Comparison of ENCODE assay signal across 17 cellular contexts in genomic region chr20:48035961-48036731, GRCh38.
DNase-seq lines count a peak whose midpoint lies in the region; ATAC-seq, FAIRE-seq and TF ChIP-seq lines count a peak whose summit lies in the region.
"Had no signal": no experiment of that assay in that cellular context is flagged by ENCODE, and none has a peak within 500 bp of the region (broad histone marks: within the 10 kb centered on the region; RNA-seq: fewer than 3 reads in every experiment).

No MANE protein-coding gene starts in this region.

- peaks cover 11% of the 10 kb centered on the region for H3K4me1 ChIP-seq in HepG2 (ENCODE audit: insufficient read depth, low read length)
- no peaks in the 10 kb centered on the region for H3K4me1 ChIP-seq in right lobe of liver
- H3K4me1 ChIP-seq in K562 (replicated peaks in 1 of 2; ENCODE audit: control insufficient read depth in 2 of 2, insufficient read depth in 2 of 2, low read length in 2 of 2), result no peaks in the 10 kb centered on the region
- no peaks in the 10 kb centered on the region for H3K4me1 ChIP-seq in suprapubic skin
- H3K4me1 ChIP-seq: HAP-1 had no signal

- in situ Hi-C loops in HepG2 (cut with HindIII; ENCODE audit: extremely low pct_ligation_motif_present, low pct_unique_long_range_greater_than_20kb) (no loop called here), K562 (cut with MboI) (no loop called here)

- H3K4me2 ChIP-seq in HepG2 (ENCODE audit: low read depth, low read length), result no peak overlapping the region
- H3K4me2 ChIP-seq in K562 (ENCODE audit: insufficient read depth, low read length), result no peak overlapping the region
- H3K4me2 ChIP-seq: BLaER1 had no signal

- H3K9ac ChIP-seq in HepG2 (ENCODE audit: insufficient read depth, low read depth, low read length) (no peak overlapping the region), K562 (ENCODE audit: insufficient read depth in 1 of 2, low read depth in 2 of 2, low read length in 2 of 2) (no peak overlapping the region)
- H3K9ac ChIP-seq: BLaER1 had no signal

- POLR2A ChIA-PET in HepG2 (lab: Yijun Ruan, JAX), result no interaction called here
- POLR2A ChIA-PET in K562 (lab: Yijun Ruan, JAX), result no interaction called here

- ATAC-seq in HepG2 (no peak), right lobe of liver (no peak), K562 (no peak)

- TF ChIP-seq CTCF in HepG2 (CRISPR knock-in tag; IDR thresholded peaks at IDR 0.05) (no peak), right lobe of liver (IDR thresholded peaks at IDR 0.05) (no peak), K562 (IDR thresholded peaks at IDR 0.05 in 2 of 3, conservative IDR thresholded peaks at IDR 0.05 in 1 of 3; ENCODE audit: insufficient read depth in 2 of 3, low read depth in 1 of 3, low read length in 3 of 3) (no peak), suprapubic skin (IDR thresholded peaks at IDR 0.05) (no peak)

- H3K9me3 ChIP-seq in HepG2 (ENCODE audit: low read length) (no peaks in the 10 kb centered on the region), right lobe of liver (no peaks in the 10 kb centered on the region), K562 (replicated peaks; ENCODE audit: control insufficient read depth, insufficient read depth, low read depth, low read length) (no peaks in the 10 kb centered on the region), suprapubic skin (no peaks in the 10 kb centered on the region)
- H3K9me3 ChIP-seq: HAP-1 had no signal

- H3K27me3 ChIP-seq in HepG2 (ENCODE audit: control insufficient read depth in 1 of 2, insufficient read depth in 2 of 2, low read length in 2 of 2) (peaks cover 0 to 3% of the 10 kb centered on the region in 2 experiments; a peak in 1 of 5 replicates), right lobe of liver (no peaks in the 10 kb centered on the region), K562 (ENCODE audit: control insufficient read depth in 2 of 2, insufficient read depth in 2 of 2, low read length in 2 of 2) (peaks cover 0 to 9% of the 10 kb centered on the region in 2 experiments; a peak in 1 of 5 replicates), suprapubic skin (no peaks in the 10 kb centered on the region)
- H3K27me3 ChIP-seq: BLaER1 had no signal

- H3K79me2 ChIP-seq in HepG2 (ENCODE audit: insufficient read depth, low read length) (no peaks in the 10 kb centered on the region), K562 (ENCODE audit: control insufficient read depth, insufficient read depth, low read length) (no peaks in the 10 kb centered on the region)

- no peak overlapping the region for H2AFZ ChIP-seq in HepG2 (ENCODE audit: low read length)
- H2AFZ ChIP-seq in K562 (ENCODE audit: low read depth, low read length), result no peak overlapping the region

- BruUV-seq in HepG2 (replicated peaks; lab: Mats Ljungman, UMichigan) (no TSS peak), K562 (replicated peaks; lab: Mats Ljungman, UMichigan) (no TSS peak)

- no peak overlapping the region for H3K27ac ChIP-seq in HepG2 (ENCODE audit: extremely low read length, insufficient read depth, low read length)
- no peak overlapping the region for H3K27ac ChIP-seq in right lobe of liver
- no peak overlapping the region for H3K27ac ChIP-seq in K562 (ENCODE audit: extremely low read depth, low read depth, low read length)
- H3K27ac ChIP-seq in suprapubic skin, result no peak overlapping the region
- H3K27ac ChIP-seq: 22Rv1, BLaER1 had no signal

- CTCF ChIA-PET in HepG2 (lab: Yijun Ruan, JAX; ENCODE audit: low intra/inter-chr PET ratio, low total read pairs), result no interaction called here
- CTCF ChIA-PET in K562 (lab: Yijun Ruan, JAX; ENCODE audit: low intra/inter-chr PET ratio), result no interaction called here

- no peak for DNase-seq in HepG2 (ENCODE audit: low spot score)
- DNase-seq in right lobe of liver, result no peak
- DNase-seq in RPMI7951 (ENCODE audit: low read depth), result peak; percentile 69
- DNase-seq in K562 (ENCODE audit: extremely low read depth in 1 of 4, low spot score in 3 of 4), result no peak
- DNase-seq in amniotic stem cell (lab: John Stamatoyannopoulos, UW), result no peak
- DNase-seq in effector CD4-positive, alpha-beta T cell, result no peak
- no peak for DNase-seq in suprapubic skin (ENCODE audit: low spot score in 2 of 2)
- DNase-seq in activated effector memory CD4-positive, alpha-beta T cell treated with Interleukin-2 at 50 U/mL for 16 hours, result no peak
- DNase-seq: AML-193; CD4-positive, CD25-positive, alpha-beta regulatory T cell; DMS 273 treated with DMSO at 0.1 percent for 48 hours had no signal

- H3K4me3 ChIP-seq in HepG2 (replicated peaks in 1 of 3; ENCODE audit: insufficient read depth in 1 of 3, low read depth in 2 of 3, low read length in 3 of 3) (no peak overlapping the region), right lobe of liver (no peak overlapping the region), K562 (no peak overlapping the region), suprapubic skin (no peak overlapping the region)
- H3K4me3 ChIP-seq: BLaER1, HAP-1 had no signal

- no peaks in the 10 kb centered on the region for H3K9me1 ChIP-seq in K562 (ENCODE audit: control insufficient read depth, insufficient read depth, low read length)

- intact Hi-C loops in HepG2 (cut with micrococcal nuclease; ENCODE audit: unreplicated experiment) (no loop called here), right lobe of liver (cut with DNase I) (no loop called here), K562 (cut with micrococcal nuclease) (no loop called here)

- H3K36me3 ChIP-seq in HepG2 (replicated peaks in 1 of 2; ENCODE audit: control insufficient read depth in 1 of 2, insufficient read depth in 2 of 2, low read length in 2 of 2), result no peaks in the 10 kb centered on the region
- no peaks in the 10 kb centered on the region for H3K36me3 ChIP-seq in right lobe of liver
- no peaks in the 10 kb centered on the region for H3K36me3 ChIP-seq in K562 (ENCODE audit: control insufficient read depth, insufficient read depth, low read length)
- no peaks in the 10 kb centered on the region for H3K36me3 ChIP-seq in suprapubic skin
- H3K36me3 ChIP-seq: BLaER1, HAP-1 had no signal

- TF ChIP-seq POLR2A in HepG2 (IDR thresholded peaks at IDR 0.05; ENCODE audit: insufficient read depth in 1 of 2, low read depth in 2 of 2, low read length in 2 of 2), result no peak
- no peak for TF ChIP-seq POLR2A in right lobe of liver (IDR thresholded peaks at IDR 0.05)
- no peak for TF ChIP-seq POLR2A in K562 (conservative IDR thresholded peaks at IDR 0.05)
- no peak for TF ChIP-seq POLR2A in suprapubic skin (IDR thresholded peaks at IDR 0.05)

- H4K20me1 ChIP-seq in HepG2 (ENCODE audit: insufficient read depth, low read length) (no peaks in the 10 kb centered on the region), K562 (replicated peaks; ENCODE audit: control insufficient read depth, insufficient read depth, low read length) (no peaks in the 10 kb centered on the region)
- H4K20me1 ChIP-seq: BLaER1 had no signal

- 28% methylated on average over 4 of the region's 4 CpGs for WGBS in HepG2 (ENCODE audit: low lambda C conversion rate)
- WGBS in right lobe of liver (ENCODE audit: insufficient coverage, low coverage, low lambda C conversion rate, missing lambda C conversion rate), result 59% methylated on average over 2 of the region's 4 CpGs
- 0% methylated on average over 4 of the region's 4 CpGs for WGBS in K562 (ENCODE audit: insufficient coverage, low coverage, missing lambda C conversion rate)
- WGBS in suprapubic skin, result 89% methylated on average over 4 of the region's 4 CpGs

- FAIRE-seq in HepG2 (lab: Jason Lieb, UNC) (no peak), K562 (lab: Jason Lieb, UNC) (no peak)
- FAIRE-seq: G401.6, GM12891, H1 had no signal

- TF ChIP-seq EP300 in HepG2 (IDR thresholded peaks at IDR 0.05; ENCODE audit: low read depth in 2 of 2, low read length in 2 of 2) (no peak), HepG2 (CRISPR knock-in tag; IDR thresholded peaks at IDR 0.05; ENCODE audit: borderline replicate concordance) (no peak), K562 (IDR thresholded peaks at IDR 0.05; ENCODE audit: low read length) (no peak), suprapubic skin (IDR thresholded peaks at IDR 0.05) (no peak)

- TF ChIP-seq RAD21 in HepG2 (CRISPR knock-in tag; IDR thresholded peaks at IDR 0.05) (no peak), K562 (CRISPR knock-in tag; conservative IDR thresholded peaks at IDR 0.05 in 1 of 2, IDR thresholded peaks at IDR 0.05 in 1 of 2) (no peak)

TF ChIP-seq in HepG2, 621 proteins besides CTCF, POLR2A, EP300 and RAD21 (continues in another document):
- no peak for TF ChIP-seq REPIN1 (CRISPR knock-in tag; IDR thresholded peaks at IDR 0.05; ENCODE audit: borderline replicate concordance, low read depth)
- peak; percentile 96 for TF ChIP-seq ZNF768 (CRISPR knock-in tag; IDR thresholded peaks at IDR 0.05)
- no peak for TF ChIP-seq IKZF5 (CRISPR knock-in tag; IDR thresholded peaks at IDR 0.05)
- no peak for TF ChIP-seq ZNF740 (CRISPR knock-in tag; IDR thresholded peaks at IDR 0.05)

TF ChIP-seq in K562, 482 proteins besides CTCF, POLR2A, EP300 and RAD21 (continues in another document):
- TF ChIP-seq RBM25 (IDR thresholded peaks at IDR 0.05; ENCODE audit: low read depth, low read length, severe bottlenecking) (peak; percentile 64), ADNP (tag; IDR thresholded peaks at IDR 0.05) (no peak), ZFPM2 (CRISPR knock-in tag; IDR thresholded peaks at IDR 0.05) (no peak), ZKSCAN1 (IDR thresholded peaks at IDR 0.05; ENCODE audit: low read depth, low read length) (no peak), MXD1 (CRISPR knock-in tag; IDR thresholded peaks at IDR 0.05; ENCODE audit: borderline replicate concordance, poor library complexity, severe bottlenecking) (no peak), RBM15 (IDR thresholded peaks at IDR 0.05; ENCODE audit: insufficient read depth, low read length) (no peak), RBFOX2 (IDR thresholded peaks at IDR 0.05; ENCODE audit: low read depth, low read length) (no peak), CBFB (CRISPR knock-in tag; IDR thresholded peaks at IDR 0.05) (no peak), ZNF174 (CRISPR knock-in tag; IDR thresholded peaks at IDR 0.05) (no peak), GATA2 (CRISPR knock-in tag; IDR thresholded peaks at IDR 0.05) (no peak), SNAPC5 (CRISPR knock-in tag; IDR thresholded peaks at IDR 0.05) (no peak), YBX1 (IDR thresholded peaks at IDR 0.05) (no peak), TFAM (CRISPR knock-in tag; conservative IDR thresholded peaks at IDR 0.05) (no peak)

Comparison
In these comparisons a context has a peak if more than half of its experiments do, and no peak if none do; other contexts are left out.
1. Of the 241 proteins assayed by ChIP-seq in both HepG2 and K562: peak only in HepG2: none; only in K562: ZFP36; in both: none; in neither: 240.